Comparison of ENCODE assay signal across 1 cellular context in the genomic region with DNA sequence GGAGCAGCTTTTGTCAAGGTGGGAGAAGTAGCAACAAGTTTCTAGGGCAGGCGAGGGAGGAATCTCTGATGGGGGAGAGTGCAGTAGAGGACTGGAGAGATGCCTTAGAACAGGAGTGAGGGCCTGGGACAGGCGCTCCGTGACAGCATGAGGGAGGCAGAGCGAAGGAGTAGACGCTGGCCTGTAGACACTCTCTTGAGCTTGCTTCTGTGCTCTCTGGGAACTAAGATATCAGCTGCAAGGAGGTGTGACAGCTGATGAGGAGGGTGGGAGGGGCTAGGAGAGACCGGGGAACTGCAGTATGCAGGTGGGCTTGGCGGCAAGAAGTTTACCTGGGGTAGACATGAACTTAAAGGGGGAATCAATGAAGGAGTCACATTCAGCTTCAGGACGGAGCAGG.
TF ChIP-seq lines count a peak whose summit lies in the region.

No MANE protein-coding gene starts in this region.

TF ChIP-seq in WTC11, 78 proteins besides CTCF, POLR2A, EP300 and RAD21 (continued from another document):
- no peak for TF ChIP-seq NR3C1 (CRISPR knock-in tag; conservative IDR thresholded peaks at IDR 0.05; ENCODE audit: low read depth)
- no peak for TF ChIP-seq GTF2I (CRISPR knock-in tag; conservative IDR thresholded peaks at IDR 0.05)
- TF ChIP-seq, protein P1, sequence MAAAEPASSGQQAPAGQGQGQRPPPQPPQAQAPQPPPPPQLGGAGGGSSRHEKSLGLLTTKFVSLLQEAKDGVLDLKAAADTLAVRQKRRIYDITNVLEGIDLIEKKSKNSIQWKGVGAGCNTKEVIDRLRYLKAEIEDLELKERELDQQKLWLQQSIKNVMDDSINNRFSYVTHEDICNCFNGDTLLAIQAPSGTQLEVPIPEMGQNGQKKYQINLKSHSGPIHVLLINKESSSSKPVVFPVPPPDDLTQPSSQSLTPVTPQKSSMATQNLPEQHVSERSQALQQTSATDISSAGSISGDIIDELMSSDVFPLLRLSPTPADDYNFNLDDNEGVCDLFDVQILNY (CRISPR knock-in tag; IDR thresholded peaks at IDR 0.05), result no peak
- no peak for TF ChIP-seq GRHL2 (CRISPR knock-in tag; IDR thresholded peaks at IDR 0.05; ENCODE audit: insufficient replicate concordance, severe bottlenecking)
